28 cellular contexts compared by ENCODE assay signal in the genomic region with DNA sequence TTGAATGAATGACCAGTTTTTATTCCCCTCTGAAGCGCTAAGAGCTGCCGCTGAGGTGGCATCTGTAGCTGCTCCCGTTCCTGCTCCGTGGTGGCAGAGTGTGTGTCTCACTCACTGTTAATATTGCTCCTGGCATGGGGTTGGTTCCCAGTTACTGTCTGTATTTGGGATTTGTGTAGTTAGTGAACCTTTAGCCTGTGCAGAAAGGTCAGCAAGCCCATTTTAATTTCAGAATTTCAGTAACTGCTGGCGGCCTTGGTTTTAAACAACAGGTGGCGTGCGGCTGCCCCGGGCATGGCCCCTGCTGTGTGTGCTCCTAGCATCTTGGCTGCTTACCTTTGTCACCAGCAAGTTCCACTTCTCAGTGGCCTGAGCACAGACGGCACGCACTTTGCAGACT. TPM values are rescaled to one million over a fixed set of nuclear protein-coding genes. Genes with fewer than 3 reads are reported as not detected.
"Had no signal": no experiment of that assay in that cellular context is flagged by ENCODE, and none has a peak within 500 bp of the region (broad histone marks: within the 10 kb centered on the region; RNA-seq: fewer than 3 reads in every experiment).

No MANE protein-coding gene starts in this region.

- H3K4me1 Mint-ChIP-seq: neural crest cell had no signal

- H3K4me1 ChIP-seq: adrenal gland, body of pancreas, heart right ventricle, lower lobe of right lung, pancreas, prostate gland, testis, transverse colon had no signal

- ATAC-seq: body of pancreas; effector memory CD8-positive, alpha-beta T cell; heart right ventricle; lower lobe of right lung; naive thymus-derived CD8-positive, alpha-beta T cell; pancreas had no signal

- H3K27me3 ChIP-seq: adrenal gland, body of pancreas, heart right ventricle, pancreas, testis, transverse colon had no signal

- H3K4me2 ChIP-seq: smooth muscle cell had no signal

- H3K27ac ChIP-seq: adrenal gland, body of pancreas, heart right ventricle, lower lobe of right lung, pancreas, prostate gland, testis, transverse colon, WERI-Rb-1 had no signal

- H3K27ac Mint-ChIP-seq: activated naive CD4-positive, alpha-beta T cell treated with anti-CD3 and anti-CD28 coated beads, Interleukin-2, amount 50 U/mL, for 24 hours had no signal

- DNase-seq: activated CD4-positive, alpha-beta T cell treated with anti-CD3 and anti-CD28 coated beads for 48 hours; activated CD4-positive, alpha-beta T cell treated with anti-CD3 and anti-CD28 coated beads, Interleukin-2, amount 50 U/mL, for 48 hours; activated CD8-positive, alpha-beta memory T cell treated with anti-CD3 and anti-CD28 coated beads for 24 hours; activated gamma-delta T cell treated with Interleukin-2 at 50 U/mL for 16 hours; adrenal gland; aorta; body of pancreas; cortex of kidney; effector memory CD8-positive, alpha-beta T cell; heart right ventricle; lower lobe of right lung; mesenchymal stem cell; naive thymus-derived CD8-positive, alpha-beta T cell; nucleus accumbens; pancreas; stimulated activated CD4-positive, alpha-beta T cell treated with anti-CD3 and anti-CD28 coated beads, Interleukin-1b, Interleukin-23, amount 100 ng/mL, for 48 hours; stimulated activated CD4-positive, alpha-beta T cell treated with anti-CD3 and anti-CD28 coated beads, Interleukin-4, amount 100 ng/mL, for 4 hours; stimulated activated CD8-positive, alpha-beta memory T cell treated with anti-CD3 and anti-CD28 coated beads, Interleukin-4, amount 100 ng/mL, for 48 hours; stimulated activated naive CD8-positive, alpha-beta T cell treated with anti-CD3 and anti-CD28 coated beads, Interleukin-15, Interleukin-2, amounts not matched to agents 100 U/mL and 50 U/mL, for 24 hours; T-helper 9 cell; testis; transverse colon; WERI-Rb-1 had no signal

- H3K9me3 Mint-ChIP-seq: activated naive CD4-positive, alpha-beta T cell treated with anti-CD3 and anti-CD28 coated beads, Interleukin-2, amount 50 U/mL, for 24 hours; effector memory CD8-positive, alpha-beta T cell; naive thymus-derived CD8-positive, alpha-beta T cell; neural crest cell had no signal

- H3K4me3 Mint-ChIP-seq: activated naive CD4-positive, alpha-beta T cell treated with anti-CD3 and anti-CD28 coated beads, Interleukin-2, amount 50 U/mL, for 24 hours; neural crest cell had no signal

- H3K4me3 ChIP-seq: adrenal gland, body of pancreas, heart right ventricle, lower lobe of right lung, pancreas, prostate gland, smooth muscle cell, testis, transverse colon had no signal

RNA-seq across cellular contexts. Expression of a gene that starts 54.1 kb away (rescaled TPM):
- total RNA-seq: endothelial cell of umbilical vein had no signal
